7 cellular contexts compared by ENCODE assay signal in genomic region chr11:6353367-6353987, GRCh38. TPM values are rescaled to one million over a fixed set of nuclear protein-coding genes. Genes with fewer than 3 reads are reported as not detected.
DNase-seq lines count a peak whose midpoint lies in the region; ATAC-seq, FAIRE-seq and TF ChIP-seq lines count a peak whose summit lies in the region.

No MANE protein-coding gene starts in this region.

- no peaks in the 10 kb centered on the region for H3K27me3 ChIP-seq in astrocyte (ENCODE audit: insufficient read depth, low read length)

- DNase-seq in GM12892 (ENCODE audit: insufficient read length): peak; percentile 41
- DNase-seq in NCI-H1092 treated with DMSO at 0.1 percent for 48 hours (lab: John Stamatoyannopoulos, UW): peak; percentile 61
- DNase-seq in T-helper 2 cell: peak in 4 of 5 experiments; percentile 21 to 58 (median 34)
- DNase-seq in astrocyte (ENCODE audit: low read depth): no peak
- peak; percentile 0 to 26 for DNase-seq in hippocampal formation (lab: John Stamatoyannopoulos, UW)
- peak; percentile 31 to 56 (median 41) for DNase-seq in stimulated activated CD4-positive, alpha-beta T cell treated with anti-CD3 and anti-CD28 coated beads, Interleukin-12 subunit alpha, Interleukin-12 subunit beta, amount 100 ng/mL, for 48 hours (ENCODE audit: low read depth in 2 of 3, low spot score in 1 of 3)

- no peak for TF ChIP-seq POLR2A in GM12892 (IDR thresholded peaks at IDR 0.05; ENCODE audit: low read depth, low read length)

- no peaks in the 10 kb centered on the region for H3K27me3 Mint-ChIP-seq in astrocyte (ENCODE audit: low read depth, unreplicated experiment)

- no peaks in the 10 kb centered on the region for H3K79me2 ChIP-seq in astrocyte (ENCODE audit: insufficient read depth, low read length)

- no peaks in the 10 kb centered on the region for H3K9me3 ChIP-seq in astrocyte (ENCODE audit: insufficient read depth, low read depth, low read length)

- peaks cover 17% of the 10 kb centered on the region for H3K4me1 ChIP-seq in astrocyte (ENCODE audit: insufficient read depth, low read length)

- no peaks in the 10 kb centered on the region for H3K36me3 ChIP-seq in astrocyte (ENCODE audit: insufficient read depth, low read length)

- H3K27ac ChIP-seq in astrocyte (ENCODE audit: low read depth, low read length): no peak overlapping the region

- H3K4me1 Mint-ChIP-seq in astrocyte (ENCODE audit: low read depth, unreplicated experiment): peaks cover 18% of the 10 kb centered on the region

- FAIRE-seq in GM12892 (lab: Jason Lieb, UNC): peak; percentile 97
- no peak for FAIRE-seq in astrocyte (lab: Jason Lieb, UNC)

- no peak overlapping the region for H2AFZ ChIP-seq in astrocyte (ENCODE audit: low read depth, low read length)

- peak; percentile 52 for ATAC-seq in HG02571 (IDR thresholded peaks at IDR 0.05; ENCODE audit: unreplicated experiment)

- TF ChIP-seq CTCF in astrocyte (IDR thresholded peaks at IDR 0.05; ENCODE audit: insufficient read depth, low read depth, low read length): peak; percentile 93

- H3K27ac Mint-ChIP-seq in astrocyte (ENCODE audit: unreplicated experiment): no peak overlapping the region

- no peak overlapping the region for H3K9ac ChIP-seq in astrocyte (ENCODE audit: low read length)

- no peak overlapping the region for H3K4me3 Mint-ChIP-seq in astrocyte (ENCODE audit: unreplicated experiment)

- H4K20me1 ChIP-seq in astrocyte (ENCODE audit: insufficient read depth, low read length): no peaks in the 10 kb centered on the region

- H3K9me3 Mint-ChIP-seq in astrocyte (ENCODE audit: unreplicated experiment): no peaks in the 10 kb centered on the region

- no peak overlapping the region for H3K4me2 ChIP-seq in astrocyte (ENCODE audit: low read length)

- no peaks in the 10 kb centered on the region for H3K36me3 Mint-ChIP-seq in astrocyte (ENCODE audit: low read depth, unreplicated experiment)

- no peak overlapping the region for H3K4me3 ChIP-seq in astrocyte (ENCODE audit: insufficient read depth, low read depth, low read length)

RNA-seq across cellular contexts. Expression of gene CAVIN3, which starts 33.2 kb away (rescaled TPM):
- polyA plus RNA-seq in GM12892 (2012; ENCODE audit: missing spikeins): 0.45 TPM
- total RNA-seq in astrocyte: 51.0 and 57.3 TPM in 2 replicates

RNA-seq across cellular contexts. Expression of gene SMPD1, which starts 36.8 kb away (rescaled TPM):
- polyA plus RNA-seq in GM12892 (2012; ENCODE audit: missing spikeins): 5.5 TPM
- 22.7 and 25.2 TPM in 2 replicates for total RNA-seq in astrocyte
